In genomic region chr14:20698934-20699333, GRCh38 we compare ENCODE assay signal across 11 cellular contexts. TPM values are rescaled to one million over a fixed set of nuclear protein-coding genes. Genes with fewer than 3 reads are reported as not detected.
"Had no signal": no experiment of that assay in that cellular context is flagged by ENCODE, and none has a peak within 500 bp of the region (broad histone marks: within the 10 kb centered on the region; RNA-seq: fewer than 3 reads in every experiment).

No MANE protein-coding gene starts in this region.

- H3K27ac ChIP-seq: GM23248, HL-60 had no signal

- H3K9ac ChIP-seq: GM23248 had no signal

- H3K4me1 ChIP-seq: HAP-1 had no signal

- H3K9me3 ChIP-seq: HAP-1 had no signal

- H3K27ac Mint-ChIP-seq: HFFc6 had no signal

- ATAC-seq: HCT116, K562 had no signal

- H3K36me3 ChIP-seq: HAP-1 had no signal

- H3K4me3 ChIP-seq: GM23248, HAP-1, K562 had no signal

- H2AFZ ChIP-seq: GM23248 had no signal

- DNase-seq: GM23248, H7, HFFc6, IMR-90, KG1 had no signal

- H3K4me3 Mint-ChIP-seq: HFFc6 had no signal

- FAIRE-seq: K562 had no signal

- H3K9me3 Mint-ChIP-seq: HFFc6 had no signal

RNA-seq across cellular contexts. Expression of gene EDDM3A, which starts 46.8 kb away (rescaled TPM):
- total RNA-seq: GM23248, H4, H7, HFFc6, HT1080, IMR-90, K562 had no signal
- polyA plus RNA-seq: GM23248, IMR-90, K562 had no signal

RNA-seq across cellular contexts. Expression of gene OR6S1, which starts 57.4 kb away (rescaled TPM):
- total RNA-seq: GM23248, H4, H7, HFFc6, HT1080, IMR-90, K562 had no signal
- polyA plus RNA-seq: GM23248, IMR-90, K562 had no signal
